In genomic region chr19:13756210-13756609, GRCh38 we compare ENCODE assay signal across 17 cellular contexts. TPM values are rescaled to one million over a fixed set of nuclear protein-coding genes. Genes with fewer than 3 reads are reported as not detected.
DNase-seq lines count a peak whose midpoint lies in the region; ATAC-seq and TF ChIP-seq lines count a peak whose summit lies in the region.
"Had no signal": no experiment of that assay in that cellular context is flagged by ENCODE, and none has a peak within 500 bp of the region (broad histone marks: within the 10 kb centered on the region; RNA-seq: fewer than 3 reads in every experiment).

No MANE protein-coding gene starts in this region.

- peaks cover 14% of the 10 kb centered on the region for H3K36me3 Mint-ChIP-seq in natural killer cell treated with Interleukin-12 subunit alpha and Interleukin-12 subunit beta and Interleukin-15 and Interleukin-18, amount 100 ng/mL, for 72 hours
- H3K36me3 Mint-ChIP-seq in natural killer cell (peaks cover 17% of the 10 kb centered on the region), endothelial cell (ENCODE audit: low read depth, unreplicated experiment) (peaks cover 44% of the 10 kb centered on the region)

- no peak for TF ChIP-seq CTCF in natural killer cell (IDR thresholded peaks at IDR 0.05)
- no peak for TF ChIP-seq CTCF in RWPE1 (conservative IDR thresholded peaks at IDR 0.05; ENCODE audit: low read depth)
- TF ChIP-seq CTCF in endothelial cell (IDR thresholded peaks at IDR 0.05; ENCODE audit: unreplicated experiment) = no peak

- no peaks in the 10 kb centered on the region for H3K27me3 Mint-ChIP-seq in natural killer cell treated with Interleukin-12 subunit alpha and Interleukin-12 subunit beta and Interleukin-15 and Interleukin-18, amount 100 ng/mL, for 72 hours
- H3K27me3 Mint-ChIP-seq in natural killer cell (ENCODE audit: low read depth in 2 of 2) (no peaks in the 10 kb centered on the region), endothelial cell (ENCODE audit: unreplicated experiment) (peaks cover 6% of the 10 kb centered on the region)
- H3K27me3 Mint-ChIP-seq: CD4-positive, CD25-positive, alpha-beta regulatory T cell had no signal

- DNase-seq in natural killer cell treated with Interleukin-12 subunit alpha and Interleukin-12 subunit beta and Interleukin-15 and Interleukin-18, amount 100 ng/mL, for 72 hours (ENCODE audit: low spot score) = peak; percentile 25
- DNase-seq in natural killer cell = no peak
- no peak for DNase-seq in RWPE1 (ENCODE audit: low spot score)
- no peak for DNase-seq in endothelial cell (ENCODE audit: low spot score)
- DNase-seq in HPDE6-E6E7 (ENCODE audit: extremely low spot score) = no peak
- DNase-seq: Caco-2; CD4-positive, CD25-positive, alpha-beta regulatory T cell; CD8-positive, alpha-beta T cell; DMS153; DND-41; H9; HFFc6 had no signal

- H3K4me3 Mint-ChIP-seq in natural killer cell treated with Interleukin-12 subunit alpha and Interleukin-12 subunit beta and Interleukin-15 and Interleukin-18, amount 100 ng/mL, for 72 hours = no peak overlapping the region
- no peak overlapping the region for H3K4me3 Mint-ChIP-seq in natural killer cell
- peak overlapping the region; percentile 86 for H3K4me3 Mint-ChIP-seq in endothelial cell (ENCODE audit: unreplicated experiment)
- H3K4me3 Mint-ChIP-seq: CD4-positive, CD25-positive, alpha-beta regulatory T cell; CD8-positive, alpha-beta T cell; GM23338; HFFc6 had no signal

- no peak overlapping the region for H3K27ac Mint-ChIP-seq in natural killer cell treated with Interleukin-12 subunit alpha and Interleukin-12 subunit beta and Interleukin-15 and Interleukin-18, amount 100 ng/mL, for 72 hours
- H3K27ac Mint-ChIP-seq in natural killer cell (no peak overlapping the region), endothelial cell (ENCODE audit: unreplicated experiment) (peak overlapping the region; percentile 18)
- H3K27ac Mint-ChIP-seq: CD8-positive, alpha-beta T cell; GM23338; H9; HFFc6 had no signal

- CTCF ChIA-PET in RWPE1 (lab: Yijun Ruan, JAX) = no interaction called here

- peaks cover 1 to 8% of the 10 kb centered on the region in 2 donors for H3K4me1 Mint-ChIP-seq in natural killer cell treated with Interleukin-12 subunit alpha and Interleukin-12 subunit beta and Interleukin-15 and Interleukin-18, amount 100 ng/mL, for 72 hours (ENCODE audit: low read depth in 2 of 2)
- H3K4me1 Mint-ChIP-seq in natural killer cell = peaks cover 0 to 8% of the 10 kb centered on the region in 2 donors
- peaks cover 26% of the 10 kb centered on the region for H3K4me1 Mint-ChIP-seq in endothelial cell (ENCODE audit: unreplicated experiment)
- H3K4me1 Mint-ChIP-seq: GM23338, H9 had no signal

- H3K27ac ChIP-seq in RWPE1 = peak overlapping the region; percentile 13
- H3K27ac ChIP-seq: C4-2B had no signal

- ATAC-seq in natural killer cell treated with Interleukin-12 subunit alpha and Interleukin-12 subunit beta and Interleukin-15 and Interleukin-18, amount 100 ng/mL, for 72 hours = no peak
- ATAC-seq in natural killer cell (no peak), GM18858 (IDR thresholded peaks at IDR 0.05; ENCODE audit: unreplicated experiment) (no peak), GM21390 (IDR thresholded peaks at IDR 0.05; ENCODE audit: unreplicated experiment) (no peak)
- ATAC-seq: CD8-positive, alpha-beta T cell; GM23338; HCT116 had no signal

- POLR2A ChIA-PET in RWPE1 (lab: Yijun Ruan, JAX; ENCODE audit: low non-redundant PET) = no interaction called here

- intact Hi-C loops in natural killer cell (cut with micrococcal nuclease) = no loop called here

- no peaks in the 10 kb centered on the region for H3K9me3 Mint-ChIP-seq in natural killer cell treated with Interleukin-12 subunit alpha and Interleukin-12 subunit beta and Interleukin-15 and Interleukin-18, amount 100 ng/mL, for 72 hours
- H3K9me3 Mint-ChIP-seq in natural killer cell = no peaks in the 10 kb centered on the region
- H3K9me3 Mint-ChIP-seq in endothelial cell (ENCODE audit: unreplicated experiment) = no peaks in the 10 kb centered on the region
- H3K9me3 Mint-ChIP-seq: CD4-positive, CD25-positive, alpha-beta regulatory T cell; CD8-positive, alpha-beta T cell; GM23338; H9; HFFc6 had no signal

RNA-seq across cellular contexts. Expression of gene MRI1, which starts 8.1 kb away (rescaled TPM):
- total RNA-seq in natural killer cell treated with Interleukin-12 subunit alpha and Interleukin-12 subunit beta and Interleukin-15 and Interleukin-18, amount 100 ng/mL, for 72 hours = 10 to 100 TPM; 29.1 to 70.0 TPM
- total RNA-seq in natural killer cell = 10 to 100 TPM; 25.7 to 35.4 (median 26.7) TPM
- 165 TPM for total RNA-seq in endothelial cell (ENCODE audit: unreplicated experiment)

RNA-seq across cellular contexts. Expression of gene C19orf53, which starts 18.0 kb away (rescaled TPM):
- 10 to 100 TPM; 53.0 to 83.6 TPM for total RNA-seq in natural killer cell treated with Interleukin-12 subunit alpha and Interleukin-12 subunit beta and Interleukin-15 and Interleukin-18, amount 100 ng/mL, for 72 hours
- 10 to 100 TPM; 52.2 to 56.6 (median 54.7) TPM for total RNA-seq in natural killer cell
- total RNA-seq in endothelial cell (ENCODE audit: unreplicated experiment) = 98.4 TPM

RNA-seq across cellular contexts. Expression of gene ZSWIM4, which starts 39.0 kb away (rescaled TPM):
- total RNA-seq in natural killer cell treated with Interleukin-12 subunit alpha and Interleukin-12 subunit beta and Interleukin-15 and Interleukin-18, amount 100 ng/mL, for 72 hours = 1 to 10 TPM; 8.3 to 9.7 TPM
- total RNA-seq in natural killer cell (1 to 10 TPM; 5.8 to 5.9 (median 5.9) TPM), endothelial cell (ENCODE audit: unreplicated experiment) (43.7 TPM)
